8 cellular contexts compared by ENCODE assay signal in genomic region chr3:149576071-149576564, GRCh38.
A peak's percentile ranks its signal among the peaks of the same experiment; 100 is the strongest.
DNase-seq lines count a peak whose midpoint lies in the region; ATAC-seq and TF ChIP-seq lines count a peak whose summit lies in the region.

No MANE protein-coding gene starts in this region.

- DNase-seq in AG09309 (ENCODE audit: low read depth) (peak; percentile 96), NCI-H1436 (lab: John Stamatoyannopoulos, UW) (peak; percentile 47), left lung (no peak), upper lobe of right lung (no peak)
- DNase-seq in central memory CD4-positive, alpha-beta T cell = no peak

- H3K27me3 Mint-ChIP-seq in brain = peaks cover 3% of the 10 kb centered on the region

- H3K9me3 ChIP-seq in left lung = no peaks in the 10 kb centered on the region
- no peaks in the 10 kb centered on the region for H3K9me3 ChIP-seq in upper lobe of right lung

- H3K27ac ChIP-seq in left lung (peak overlapping the region; percentile 71 to 75), upper lobe of right lung (peak overlapping the region; percentile 66)

- H3K4me3 Mint-ChIP-seq in brain = peak overlapping the region in 4 of 5 experiments; percentile 17 to 46 (median 27)

- intact Hi-C loops in left lung (cut with DNase I) (loop anchor here in 1 of 2 donors (10.0 kb wide), 1 partner anchor 79 kb away; the partner anchor contains the start of gene WWTR1), upper lobe of right lung (cut with DNase I) (no loop called here)

- ATAC-seq in GM21515 (IDR thresholded peaks at IDR 0.05; ENCODE audit: unreplicated experiment) = peak; percentile 38
- ATAC-seq in left lung = peak; percentile 78
- ATAC-seq in upper lobe of right lung = peak; percentile 56
- no peak for ATAC-seq in GM19397 (IDR thresholded peaks at IDR 0.05; ENCODE audit: unreplicated experiment)

- H3K27ac Mint-ChIP-seq in brain = peak overlapping the region; percentile 7 to 92 (median 74)

- peaks cover 0 to 3% (median 0%) of the 10 kb centered on the region in 5 experiments for H3K9me3 Mint-ChIP-seq in brain

- peak overlapping the region; percentile 23; the same call in 1 of the 2 replicates for H3K4me3 ChIP-seq in AG09309 (ENCODE audit: control insufficient read depth, low read depth, low read length)
- H3K4me3 ChIP-seq in left lung = no peak overlapping the region
- no peak overlapping the region for H3K4me3 ChIP-seq in upper lobe of right lung

- H3K36me3 Mint-ChIP-seq in brain = peaks cover 13% of the 10 kb centered on the region

- TF ChIP-seq CTCF in AG09309 (IDR thresholded peaks at IDR 0.05; ENCODE audit: control insufficient read depth, insufficient read depth, low read depth, low read length, missing control alignments) (no peak), brain (conservative IDR thresholded peaks at IDR 0.05) (no peak), left lung (IDR thresholded peaks at IDR 0.05) (no peak), upper lobe of right lung (IDR thresholded peaks at IDR 0.05) (no peak)

- no peaks in the 10 kb centered on the region for H3K36me3 ChIP-seq in left lung
- H3K36me3 ChIP-seq in upper lobe of right lung = peaks cover 13% of the 10 kb centered on the region

- peaks cover 89% of the 10 kb centered on the region for H3K4me1 Mint-ChIP-seq in brain

- H3K27me3 ChIP-seq in left lung (no peaks in the 10 kb centered on the region), upper lobe of right lung (no peaks in the 10 kb centered on the region)

- H3K4me1 ChIP-seq in left lung = peaks cover 23 to 71% of the 10 kb centered on the region in 2 donors
- H3K4me1 ChIP-seq in upper lobe of right lung = peaks cover 53% of the 10 kb centered on the region

Comparison
In these comparisons a context has a peak if more than half of its experiments do, and no peak if none do; other contexts are left out.
1. DNase-seq: peak in AG09309 (single experiment) and NCI-H1436 (single experiment); none in left lung (0 of 2), upper lobe of right lung (single experiment) and central memory CD4-positive, alpha-beta T cell (single experiment).